12 cellular contexts compared by ENCODE assay signal in genomic region chr10:18179901-18180300, GRCh38. TPM values are rescaled to one million over a fixed set of nuclear protein-coding genes. Genes with fewer than 3 reads are reported as not detected.
DNase-seq lines count a peak whose midpoint lies in the region; ATAC-seq and TF ChIP-seq lines count a peak whose summit lies in the region.
"Had no signal": no experiment of that assay in that cellular context is flagged by ENCODE, and none has a peak within 500 bp of the region (broad histone marks: within the 10 kb centered on the region; RNA-seq: fewer than 3 reads in every experiment).

No MANE protein-coding gene starts in this region.

- H3K4me3 ChIP-seq in right lobe of liver = no peak overlapping the region
- H3K4me3 ChIP-seq in testis = no peak overlapping the region
- H3K4me3 ChIP-seq: lung had no signal

- ATAC-seq in right lobe of liver (peak; percentile 52 to 65 (median 58)), GM18909 (IDR thresholded peaks at IDR 0.05; ENCODE audit: poor library complexity, unreplicated experiment) (no peak)

- intact Hi-C loops in right lobe of liver (cut with DNase I) (no loop called here), testis (cut with DNase I; ENCODE audit: low total_unique reads) (no loop called here)

- WGBS in right lobe of liver (ENCODE audit: insufficient coverage, low coverage, low lambda C conversion rate, missing lambda C conversion rate) = 35% methylated on average over 6 of the region's 6 CpGs
- 36 to 51% methylated on average over 6 of the region's 6 CpGs for WGBS in testis, 2 donors

- H3K4me1 ChIP-seq in right lobe of liver (no peaks in the 10 kb centered on the region), testis (peaks cover 7% of the 10 kb centered on the region)

- peak; percentile 40 for DNase-seq in NCI-H526 treated with DMSO at 0.1 percent for 48 hours (lab: John Stamatoyannopoulos, UW)
- DNase-seq in dermis microvascular lymphatic vessel endothelial cell (ENCODE audit: low read depth in 2 of 2) = peak; percentile 4 to 14
- DNase-seq in right lobe of liver = no peak
- peak; percentile 43 for DNase-seq in testis
- no peak for DNase-seq in activated gamma-delta T cell treated with Interleukin-2 at 50 U/mL for 16 hours
- no peak for DNase-seq in activated CD4-positive, alpha-beta T cell treated with anti-CD3 and anti-CD28 coated beads for 4 hours
- DNase-seq: NCI-H345; stimulated activated CD4-positive, alpha-beta T cell treated with anti-CD3 and anti-CD28 coated beads, Interleukin-4, amount 100 ng/mL, for 4 hours had no signal

- H3K27ac ChIP-seq in right lobe of liver = no peak overlapping the region
- H3K27ac ChIP-seq in testis = peak overlapping the region in 1 of 2 donors; percentile 6

- no peak for TF ChIP-seq POLR2A in right lobe of liver (IDR thresholded peaks at IDR 0.05)
- TF ChIP-seq POLR2A in testis (IDR thresholded peaks at IDR 0.05) = no peak

- TF ChIP-seq CTCF in right lobe of liver (IDR thresholded peaks at IDR 0.05) (no peak), testis (IDR thresholded peaks at IDR 0.05) (no peak)

- H3K27me3 ChIP-seq in right lobe of liver (no peaks in the 10 kb centered on the region), testis (no peaks in the 10 kb centered on the region)
- H3K27me3 ChIP-seq: dorsolateral prefrontal cortex had no signal

- H3K9me3 ChIP-seq in right lobe of liver (no peaks in the 10 kb centered on the region), testis (no peaks in the 10 kb centered on the region)

- H3K36me3 ChIP-seq in right lobe of liver (no peaks in the 10 kb centered on the region), testis (ENCODE audit: low read depth, missing control alignments) (no peaks in the 10 kb centered on the region)

RNA-seq across cellular contexts. Expression of gene CACNB2, which starts 39.7 kb away (rescaled TPM):
- total RNA-seq in dermis microvascular lymphatic vessel endothelial cell = under 0.01 TPM in 1 of 2 replicates, not detected in the other
- 1 to 10 TPM in 3 of 6 experiments, under 1 TPM in 2, not detected in 1; 0.12 to 1.8 (median 1.0) TPM for total RNA-seq in right lobe of liver
- total RNA-seq in testis = 1 to 10 TPM; 1.4 to 4.8 TPM
- 1.3 TPM for polyA plus RNA-seq in testis (ENCODE audit: insufficient read depth, low read depth, low replicate concordance)
- total RNA-seq: T-helper 1 cell treated with Interleukin-12 subunit alpha and Interleukin-12 subunit beta and Interleukin-4 antibody, amounts not matched to agents 30 ng/mL and 1 ng/mL, for 36 hours had no signal

Comparison
In these comparisons a context has a peak if more than half of its experiments do, and no peak if none do; other contexts are left out.
1. DNase-seq: peak in NCI-H526 treated with DMSO at 0.1 percent for 48 hours (single experiment), dermis microvascular lymphatic vessel endothelial cell (2 of 2) and testis (single experiment); none in right lobe of liver (0 of 3), activated gamma-delta T cell treated with Interleukin-2 at 50 U/mL for 16 hours (single experiment) and activated CD4-positive, alpha-beta T cell treated with anti-CD3 and anti-CD28 coated beads for 4 hours (0 of 2).